1 cellular context compared by ENCODE assay signal in genomic region chr7:138350701-138351357, GRCh38.
TF ChIP-seq lines count a peak whose summit lies in the region.

No MANE protein-coding gene starts in this region.

TF ChIP-seq in K562, 482 proteins besides CTCF, POLR2A, EP300 and RAD21 (continued from another document):
- TF ChIP-seq TBP (optimal IDR thresholded peaks at IDR 0.05; ENCODE audit: low read depth, low read length) = no peak
- TF ChIP-seq CEBPB (tag; IDR thresholded peaks at IDR 0.05) = peak; percentile 78
- TF ChIP-seq CREB5 (CRISPR knock-in tag; IDR thresholded peaks at IDR 0.05) = peak; percentile 64; the same call in 1 of the 2 replicates
- TF ChIP-seq TAL1 (IDR thresholded peaks at IDR 0.05) = peak; percentile 58
- no peak for TF ChIP-seq TSC22D4 (tag; IDR thresholded peaks at IDR 0.05)
- TF ChIP-seq ZNF655 (CRISPR knock-in tag; IDR thresholded peaks at IDR 0.05) = 0 out of 2 replicates have a peak, but pooled peaks have one; percentile 34
- no peak for TF ChIP-seq ATF6 (CRISPR knock-in tag; IDR thresholded peaks at IDR 0.05)
- no peak for TF ChIP-seq ZNF699 (CRISPR knock-in tag; IDR thresholded peaks at IDR 0.05; ENCODE audit: insufficient replicate concordance)
- no peak for TF ChIP-seq XRCC4 (IDR thresholded peaks at IDR 0.05; ENCODE audit: extremely low read depth, insufficient read depth, insufficient read length)
- no peak for TF ChIP-seq ZFP36 (IDR thresholded peaks at IDR 0.05; ENCODE audit: low read depth, low read length, partially characterized antibody)
- TF ChIP-seq ZHX1 (conservative IDR thresholded peaks at IDR 0.05; ENCODE audit: low read length) = no peak
- no peak for TF ChIP-seq PCBP2 (IDR thresholded peaks at IDR 0.05; ENCODE audit: low read depth, low read length, poor library complexity, severe bottlenecking)
- no peak for TF ChIP-seq NR4A1 (CRISPR knock-in tag; IDR thresholded peaks at IDR 0.05)
- TF ChIP-seq NR4A1 (tag; IDR thresholded peaks at IDR 0.05) = peak; percentile 78; the same call in 1 of the 2 replicates
- TF ChIP-seq ZNF232 (CRISPR knock-in tag; IDR thresholded peaks at IDR 0.05) = no peak
- TF ChIP-seq CREB1 (IDR thresholded peaks at IDR 0.05) = peak; percentile 43; the same call in 1 of the 2 replicates
- peak; percentile 51; the same call in 1 of the 2 replicates for TF ChIP-seq CREB1 (CRISPR knock-in tag; IDR thresholded peaks at IDR 0.05)
- TF ChIP-seq SRSF9 (IDR thresholded peaks at IDR 0.05; ENCODE audit: borderline replicate concordance, low read depth, low read length) = no peak
- TF ChIP-seq ZBTB8A (IDR thresholded peaks at IDR 0.05; ENCODE audit: partially characterized antibody) = no peak
- TF ChIP-seq CREB3L1 (IDR thresholded peaks at IDR 0.05; ENCODE audit: borderline replicate concordance, low read depth) = no peak
- 0 out of 2 replicates have a peak, but pooled peaks have one; percentile 42 for TF ChIP-seq TSHZ1 (CRISPR knock-in tag; IDR thresholded peaks at IDR 0.05)
- TF ChIP-seq ZNF695 (CRISPR knock-in tag; IDR thresholded peaks at IDR 0.05) = no peak
- no peak for TF ChIP-seq RBFOX2 (IDR thresholded peaks at IDR 0.05; ENCODE audit: low read depth, low read length)
- peak; percentile 71 for TF ChIP-seq SMAD3 (CRISPR knock-in tag; conservative IDR thresholded peaks at IDR 0.05)
- no peak for TF ChIP-seq AFF4 (CRISPR knock-in tag; IDR thresholded peaks at IDR 0.05)
